ENCODE assay signal across 9 cellular contexts in genomic region chr5:62340392-62340791, GRCh38. TPM values are rescaled to one million over a fixed set of nuclear protein-coding genes. Genes with fewer than 3 reads are reported as not detected.
DNase-seq lines count a peak whose midpoint lies in the region; ATAC-seq, FAIRE-seq and TF ChIP-seq lines count a peak whose summit lies in the region.
"Had no signal": no experiment of that assay in that cellular context is flagged by ENCODE, and none has a peak within 500 bp of the region (broad histone marks: within the 10 kb centered on the region; RNA-seq: fewer than 3 reads in every experiment).

No MANE protein-coding gene starts in this region.

- no peak overlapping the region for H3K4me2 ChIP-seq in keratinocyte (ENCODE audit: control insufficient read depth, extremely low read depth, insufficient read depth, low read depth, low read length)

- intact Hi-C loops in prostate gland (cut with DNase I): no loop called here

- no peaks in the 10 kb centered on the region for H3K9me3 Mint-ChIP-seq in CD4-positive, CD25-positive, alpha-beta regulatory T cell
- no peaks in the 10 kb centered on the region for H3K9me3 Mint-ChIP-seq in T-helper 2 cell treated with Interferon-gamma antibody and Interleukin-4, amounts not matched to agents 5 μg/mL and 100 μg/mL, for 36 hours

- H3K9ac ChIP-seq in keratinocyte (ENCODE audit: control insufficient read depth, extremely low read depth, insufficient read depth, low read length): no peak overlapping the region

- TF ChIP-seq CTCF in keratinocyte (optimal IDR thresholded peaks at IDR 0.05 in 1 of 3, IDR thresholded peaks at IDR 0.05 in 1 of 3, conservative IDR thresholded peaks at IDR 0.05 in 1 of 3; ENCODE audit: extremely low read depth in 1 of 3, insufficient read depth in 2 of 3, low read length in 3 of 3) (peak; percentile 24 to 25 (median 24)), prostate gland (IDR thresholded peaks at IDR 0.05) (peak in 1 of 4 experiments; percentile 17)

- H3K9me3 ChIP-seq in CD4-positive, CD25-positive, alpha-beta regulatory T cell (ENCODE audit: control insufficient read depth in 2 of 2, low read length in 2 of 2): no peaks in the 10 kb centered on the region
- no peaks in the 10 kb centered on the region for H3K9me3 ChIP-seq in keratinocyte (ENCODE audit: control insufficient read depth, low read depth, low read length)
- no peaks in the 10 kb centered on the region for H3K9me3 ChIP-seq in prostate gland
- H3K9me3 ChIP-seq: vagina had no signal

- peak overlapping the region in 1 of 4 donors; percentile 3 for H3K4me3 Mint-ChIP-seq in CD4-positive, CD25-positive, alpha-beta regulatory T cell
- H3K4me3 Mint-ChIP-seq in T-helper 2 cell treated with Interferon-gamma antibody and Interleukin-4, amounts not matched to agents 5 μg/mL and 100 μg/mL, for 36 hours: no peak overlapping the region

- H3K27ac Mint-ChIP-seq in CD4-positive, CD25-positive, alpha-beta regulatory T cell: peak overlapping the region in 1 of 3 donors; percentile 35
- H3K27ac Mint-ChIP-seq in T-helper 2 cell treated with Interferon-gamma antibody and Interleukin-4, amounts not matched to agents 5 μg/mL and 100 μg/mL, for 36 hours: no peak overlapping the region

- TF ChIP-seq POLR2A in prostate gland (IDR thresholded peaks at IDR 0.05) (no peak), GM18505 (IDR thresholded peaks at IDR 0.05; ENCODE audit: borderline replicate concordance, extremely low read depth, insufficient read depth, insufficient read length) (no peak)

- peaks cover 40% of the 10 kb centered on the region for H3K79me2 ChIP-seq in keratinocyte (ENCODE audit: control insufficient read depth, insufficient read depth, low read length)

- peak in 2 of 3 donors; percentile 41 to 51 for DNase-seq in CD4-positive, CD25-positive, alpha-beta regulatory T cell
- DNase-seq in H7 (peak; percentile 43), SW480 (ENCODE audit: low spot score) (peak; percentile 25), keratinocyte (ENCODE audit: low read depth, low spot score) (no peak), mesenteric fat pad (ENCODE audit: low spot score) (no peak), prostate gland (ENCODE audit: low spot score) (no peak)
- no peak for DNase-seq in T-helper 2 cell treated with Interferon-gamma antibody and Interleukin-4, amounts not matched to agents 5 μg/mL and 100 μg/mL, for 36 hours (ENCODE audit: low spot score)

- peaks cover under 1% of the 10 kb centered on the region for H3K36me3 ChIP-seq in CD4-positive, CD25-positive, alpha-beta regulatory T cell (ENCODE audit: control insufficient read depth, insufficient read depth, low read length)
- H3K36me3 ChIP-seq in H7 (replicated peaks; ENCODE audit: control insufficient read depth, insufficient read depth, low read length) (no peaks in the 10 kb centered on the region), keratinocyte (ENCODE audit: control insufficient read depth in 2 of 2, extremely low read depth in 1 of 2, insufficient read depth in 2 of 2, low read length in 2 of 2) (no peaks in the 10 kb centered on the region), prostate gland (no peaks in the 10 kb centered on the region)
- H3K36me3 ChIP-seq: vagina had no signal

- no peak overlapping the region for H2AFZ ChIP-seq in keratinocyte (ENCODE audit: control insufficient read depth, low read length)

- H4K20me1 ChIP-seq in keratinocyte (ENCODE audit: control insufficient read depth, extremely low read depth, insufficient read depth, low read length): peaks cover 2% of the 10 kb centered on the region

- H3K27me3 Mint-ChIP-seq in CD4-positive, CD25-positive, alpha-beta regulatory T cell: no peaks in the 10 kb centered on the region
- H3K27me3 Mint-ChIP-seq in T-helper 2 cell treated with Interferon-gamma antibody and Interleukin-4, amounts not matched to agents 5 μg/mL and 100 μg/mL, for 36 hours (ENCODE audit: low read depth): no peaks in the 10 kb centered on the region

- peaks cover 28% of the 10 kb centered on the region for H3K4me1 ChIP-seq in CD4-positive, CD25-positive, alpha-beta regulatory T cell (ENCODE audit: control insufficient read depth, insufficient read depth, low read length, poor library complexity, severe bottlenecking)
- H3K4me1 ChIP-seq in keratinocyte (ENCODE audit: control insufficient read depth, extremely low read depth, insufficient read depth, low read length): peaks cover 9% of the 10 kb centered on the region
- no peaks in the 10 kb centered on the region for H3K4me1 ChIP-seq in prostate gland (replicated peaks)
- H3K4me1 ChIP-seq: vagina had no signal

- peaks cover 43 to 83% (median 62%) of the 10 kb centered on the region in 4 donors for H3K4me1 Mint-ChIP-seq in CD4-positive, CD25-positive, alpha-beta regulatory T cell
- peaks cover 52% of the 10 kb centered on the region for H3K4me1 Mint-ChIP-seq in T-helper 2 cell treated with Interferon-gamma antibody and Interleukin-4, amounts not matched to agents 5 μg/mL and 100 μg/mL, for 36 hours (ENCODE audit: low read depth)

- 49% methylated on average over 1 of the region's 1 CpG for WGBS in prostate gland

- no peak overlapping the region for H3K4me3 ChIP-seq in CD4-positive, CD25-positive, alpha-beta regulatory T cell (ENCODE audit: low read depth, low read length)
- H3K4me3 ChIP-seq in H7 (ENCODE audit: insufficient read depth, low read depth, low read length) (no peak overlapping the region), keratinocyte (ENCODE audit: control insufficient read depth in 2 of 3, extremely low read depth in 1 of 3, insufficient read depth in 2 of 3, low read depth in 1 of 3, low read length in 3 of 3) (no peak overlapping the region), prostate gland (no peak overlapping the region)
- H3K4me3 ChIP-seq: vagina had no signal

- H3K36me3 Mint-ChIP-seq in CD4-positive, CD25-positive, alpha-beta regulatory T cell: peaks cover 5% of the 10 kb centered on the region
- H3K36me3 Mint-ChIP-seq in T-helper 2 cell treated with Interferon-gamma antibody and Interleukin-4, amounts not matched to agents 5 μg/mL and 100 μg/mL, for 36 hours (ENCODE audit: low read depth): peaks cover 26% of the 10 kb centered on the region

- peak in 1 of 2 donors; percentile 32 for ATAC-seq in CD4-positive, CD25-positive, alpha-beta regulatory T cell (ENCODE audit: low read depth in 2 of 2)
- no peak for ATAC-seq in GM18505 (IDR thresholded peaks at IDR 0.05; ENCODE audit: unreplicated experiment)

- dilution Hi-C loops in keratinocyte (cut with MboI; ENCODE audit: extremely low pct_ligation_motif_present, low sequenced_read_pairs): no loop called here

- H3K27me3 ChIP-seq in CD4-positive, CD25-positive, alpha-beta regulatory T cell (ENCODE audit: control insufficient read depth, insufficient read depth, low read length): no peaks in the 10 kb centered on the region
- H3K27me3 ChIP-seq in H7 (ENCODE audit: control insufficient read depth, insufficient read depth, low read length) (no peaks in the 10 kb centered on the region), keratinocyte (ENCODE audit: control insufficient read depth, extremely low read depth, insufficient read depth, low read length) (no peaks in the 10 kb centered on the region), prostate gland (replicated peaks; ENCODE audit: insufficient read depth) (no peaks in the 10 kb centered on the region)
- H3K27me3 ChIP-seq: vagina had no signal

- H3K9me1 ChIP-seq in keratinocyte (ENCODE audit: control insufficient read depth, extremely low read depth, insufficient read depth, low read length): peaks cover under 1% of the 10 kb centered on the region

- H3K27ac ChIP-seq in CD4-positive, CD25-positive, alpha-beta regulatory T cell (ENCODE audit: insufficient read depth, low read length, poor library complexity, severe bottlenecking): no peak overlapping the region
- H3K27ac ChIP-seq in keratinocyte (ENCODE audit: control insufficient read depth, insufficient read depth, low read length) (no peak overlapping the region), prostate gland (no peak overlapping the region)
- H3K27ac ChIP-seq: vagina had no signal

- FAIRE-seq in keratinocyte (lab: Jason Lieb, UNC): no peak

RNA-seq across cellular contexts. Expression of gene KIF2A, which starts 34.4 kb away (rescaled TPM):
- total RNA-seq in CD4-positive, CD25-positive, alpha-beta regulatory T cell: 114 TPM
- 100 to 1,000 TPM; 135 to 191 (median 174) TPM for polyA plus RNA-seq in CD4-positive, CD25-positive, alpha-beta regulatory T cell
- total RNA-seq in H7 (2014; rRNA removed; shearing (Covaris generic)): 49.6 and 68.9 TPM in 2 replicates
- polyA plus RNA-seq in keratinocyte: 18.3 to 34.8 TPM (median 31.7 TPM) in 3 replicates
- polyA plus RNA-seq in keratinocyte (2011; ENCODE audit: low read depth): 34.1 TPM
- 30.5 and 44.5 TPM in 2 replicates for polyA plus RNA-seq in keratinocyte (2011; cell fraction: cytosol; rRNA removed)
- polyA plus RNA-seq in keratinocyte (2011; cell fraction: nucleus; rRNA removed): 27.1 and 38.4 TPM in 2 replicates
- 21.3 and 30.9 TPM in 2 replicates for polyA plus RNA-seq in keratinocyte (2012; ENCODE audit: low replicate concordance)
- polyA minus RNA-seq in keratinocyte: 6.6 to 47.7 TPM (median 19.1 TPM) in 3 replicates
- 22.4 TPM for polyA minus RNA-seq in keratinocyte (2011; cell fraction: cytosol; rRNA and poly(A)+ RNA removed)
- 18.9 and 41.6 TPM in 2 replicates for polyA minus RNA-seq in keratinocyte (2011; cell fraction: nucleus; rRNA and poly(A)+ RNA removed)
- total RNA-seq in mesenteric fat pad (30.6 TPM), prostate gland (10 to 100 TPM; 20.3 to 43.4 TPM)

Comparison
In these comparisons a context has a peak if more than half of its experiments do, and no peak if none do; other contexts are left out.
1. DNase-seq: peak in CD4-positive, CD25-positive, alpha-beta regulatory T cell (2 of 3), H7 (single experiment) and SW480 (single experiment); none in keratinocyte (single experiment), mesenteric fat pad (single experiment), prostate gland (single experiment) and T-helper 2 cell treated with Interferon-gamma antibody and Interleukin-4, amounts not matched to agents 5 μg/mL and 100 μg/mL, for 36 hours (single experiment).